ENCODE assay signal across 29 cellular contexts in genomic region chr19:42156571-42156970, GRCh38.
"Had no signal": no experiment of that assay in that cellular context is flagged by ENCODE, and none has a peak within 500 bp of the region (broad histone marks: within the 10 kb centered on the region; RNA-seq: fewer than 3 reads in every experiment).

No MANE protein-coding gene starts in this region.

- H3K27ac ChIP-seq: heart left ventricle, left lung, pancreas, prostate gland, skin epidermis, suprapubic skin, thoracic aorta, tibial artery, upper lobe of right lung, uterus had no signal

- DNase-seq: immature natural killer cell; kidney; left colon; left lung; midbrain; mucosa of descending colon; retina; right cardiac atrium; stimulated activated CD4-positive, alpha-beta T cell treated with anti-CD3 and anti-CD28 coated beads, Interleukin-12 subunit alpha, Interleukin-12 subunit beta, amount 100 ng/mL, for 4 hours; stimulated activated CD4-positive, alpha-beta T cell treated with anti-CD3 and anti-CD28 coated beads, Interleukin-15, amount 100 ng/mL, for 24 hours; stimulated activated CD4-positive, alpha-beta T cell treated with anti-CD3 and anti-CD28 coated beads, Interleukin-2, amount 100 ng/mL, for 24 hours; stimulated activated CD4-positive, alpha-beta T cell treated with anti-CD3 and anti-CD28 coated beads, Interleukin-4, amount 100 ng/mL, for 1 hour; stimulated activated naive CD4-positive, alpha-beta T cell; tibial artery; trophoblast cell; upper lobe of right lung; uterus had no signal

- H3K27ac Mint-ChIP-seq: immature natural killer cell; nephron; stimulated activated naive CD8-positive, alpha-beta T cell treated with anti-CD3 and anti-CD28 coated beads, Interleukin-15, Interleukin-2, amounts not matched to agents 100 ng/mL and 50 ng/mL, for 24 hours had no signal

- H3K9me3 ChIP-seq: heart left ventricle, left lung, mucosa of descending colon, pancreas, prostate gland, suprapubic skin, thoracic aorta, tibial artery, upper lobe of right lung, uterus had no signal

- H3K4me1 ChIP-seq: heart left ventricle, left lung, prostate gland, suprapubic skin, tibial artery, upper lobe of right lung, uterus had no signal

- H3K36me3 ChIP-seq: heart left ventricle, left lung, pancreas, prostate gland, suprapubic skin, thoracic aorta, tibial artery, upper lobe of right lung, uterus had no signal

- H3K9me3 Mint-ChIP-seq: naive thymus-derived CD8-positive, alpha-beta T cell; nephron; neural crest cell; stimulated activated naive CD8-positive, alpha-beta T cell treated with anti-CD3 and anti-CD28 coated beads, Interleukin-15, Interleukin-2, amounts not matched to agents 100 ng/mL and 50 ng/mL, for 24 hours had no signal

- H3K27me3 Mint-ChIP-seq: stimulated activated naive CD8-positive, alpha-beta T cell treated with anti-CD3 and anti-CD28 coated beads, Interleukin-15, Interleukin-2, amounts not matched to agents 100 ng/mL and 50 ng/mL, for 24 hours had no signal

- H3K4me3 Mint-ChIP-seq: naive thymus-derived CD8-positive, alpha-beta T cell; nephron; neural crest cell; stimulated activated naive CD8-positive, alpha-beta T cell treated with anti-CD3 and anti-CD28 coated beads, Interleukin-15, Interleukin-2, amounts not matched to agents 100 ng/mL and 50 ng/mL, for 24 hours had no signal

- H3K27me3 ChIP-seq: pancreas, uterus had no signal

- ATAC-seq: heart left ventricle; left colon; left lung; mucosa of descending colon; naive thymus-derived CD8-positive, alpha-beta T cell; pancreas; right cardiac atrium; sciatic nerve; upper lobe of right lung had no signal

- H3K4me3 ChIP-seq: heart left ventricle, left lung, lung, mucosa of descending colon, pancreas, prostate gland, skin epidermis, suprapubic skin, thoracic aorta, tibial artery, upper lobe of right lung, uterus had no signal
